Comparison of ENCODE assay signal across 1 cellular context in the genomic region with DNA sequence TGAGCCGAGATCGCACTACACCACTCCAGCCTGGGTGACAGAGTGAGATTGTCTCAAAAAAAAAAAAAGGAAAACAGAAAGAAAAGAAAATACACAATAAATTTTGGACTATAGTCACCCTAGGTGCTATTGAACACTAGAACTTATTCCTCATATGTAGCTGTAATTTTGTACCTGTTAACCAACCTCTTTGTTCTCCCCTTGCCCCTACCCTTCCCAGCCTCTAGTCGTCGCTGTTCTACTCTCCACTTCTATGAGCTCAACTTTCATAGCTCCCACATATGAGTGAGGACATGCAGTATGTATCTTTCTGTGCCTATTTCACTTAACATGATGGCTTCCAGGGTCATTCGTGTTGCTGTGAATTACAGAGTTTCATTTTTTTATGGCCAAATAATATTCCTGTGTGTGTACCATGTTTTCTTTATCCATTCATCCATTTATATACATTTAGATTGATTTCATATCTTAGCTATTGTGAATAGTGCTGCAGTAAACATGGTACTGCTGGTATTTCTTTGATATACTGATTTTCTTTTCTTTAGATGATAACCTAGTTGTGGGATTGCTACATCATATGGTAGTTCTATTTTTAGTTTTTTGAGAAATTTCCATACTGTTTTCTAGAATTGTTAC.
TF ChIP-seq lines count a peak whose summit lies in the region.

No MANE protein-coding gene starts in this region.

TF ChIP-seq in HepG2, 621 proteins besides CTCF, POLR2A, EP300 and RAD21:
- TF ChIP-seq MAZ (IDR thresholded peaks at IDR 0.05; ENCODE audit: borderline replicate concordance, low read depth, low read length) (0 out of 2 replicates have a peak, but pooled peaks have one; percentile 45), MAZ (CRISPR knock-in tag; IDR thresholded peaks at IDR 0.05; ENCODE audit: low read depth) (no peak), ZNF567 (CRISPR knock-in tag; IDR thresholded peaks at IDR 0.05; ENCODE audit: borderline replicate concordance) (no peak), ZBTB3 (CRISPR knock-in tag; IDR thresholded peaks at IDR 0.05; ENCODE audit: borderline replicate concordance, low read depth) (no peak), ZNF546 (CRISPR knock-in tag; conservative IDR thresholded peaks at IDR 0.05) (no peak), GATAD2A (CRISPR knock-in tag; IDR thresholded peaks at IDR 0.05) (0 out of 2 replicates have a peak, but pooled peaks have one; percentile 22), TOE1 (CRISPR knock-in tag; IDR thresholded peaks at IDR 0.05) (peak; percentile 36; the same call in 1 of the 2 replicates), ZFP90 (CRISPR knock-in tag; IDR thresholded peaks at IDR 0.05; ENCODE audit: borderline replicate concordance) (no peak), XRCC5 (optimal IDR thresholded peaks at IDR 0.05; ENCODE audit: low read length) (peak; percentile 62), STAG1 (CRISPR knock-in tag; IDR thresholded peaks at IDR 0.05) (peak; percentile 67), ZFYVE20 (CRISPR knock-in tag; IDR thresholded peaks at IDR 0.05; ENCODE audit: borderline replicate concordance, low read depth) (no peak), SRF (IDR thresholded peaks at IDR 0.05; ENCODE audit: low read depth, low read length) (no peak), AHR (CRISPR knock-in tag; IDR thresholded peaks at IDR 0.05) (no peak), ZNF17 (CRISPR knock-in tag; IDR thresholded peaks at IDR 0.05) (no peak), YEATS2 (CRISPR knock-in tag; IDR thresholded peaks at IDR 0.05; ENCODE audit: borderline replicate concordance) (no peak), CAMTA2 (CRISPR knock-in tag; IDR thresholded peaks at IDR 0.05; ENCODE audit: borderline replicate concordance) (no peak), ZNF839 (CRISPR knock-in tag; IDR thresholded peaks at IDR 0.05; ENCODE audit: borderline replicate concordance) (no peak), ATF1 (CRISPR knock-in tag; IDR thresholded peaks at IDR 0.05) (0 out of 2 replicates have a peak, but pooled peaks have one; percentile 30), ZIK1 (CRISPR knock-in tag; IDR thresholded peaks at IDR 0.05; ENCODE audit: borderline replicate concordance, low read depth) (no peak), ZNF251 (CRISPR knock-in tag; IDR thresholded peaks at IDR 0.05) (no peak), ZNF138 (CRISPR knock-in tag; IDR thresholded peaks at IDR 0.05; ENCODE audit: low read depth) (no peak), SMC3 (IDR thresholded peaks at IDR 0.05; ENCODE audit: low read length) (peak; percentile 69), NPAS2 (CRISPR knock-in tag; IDR thresholded peaks at IDR 0.05; ENCODE audit: borderline replicate concordance) (no peak)
- TF ChIP-seq, protein P1, sequence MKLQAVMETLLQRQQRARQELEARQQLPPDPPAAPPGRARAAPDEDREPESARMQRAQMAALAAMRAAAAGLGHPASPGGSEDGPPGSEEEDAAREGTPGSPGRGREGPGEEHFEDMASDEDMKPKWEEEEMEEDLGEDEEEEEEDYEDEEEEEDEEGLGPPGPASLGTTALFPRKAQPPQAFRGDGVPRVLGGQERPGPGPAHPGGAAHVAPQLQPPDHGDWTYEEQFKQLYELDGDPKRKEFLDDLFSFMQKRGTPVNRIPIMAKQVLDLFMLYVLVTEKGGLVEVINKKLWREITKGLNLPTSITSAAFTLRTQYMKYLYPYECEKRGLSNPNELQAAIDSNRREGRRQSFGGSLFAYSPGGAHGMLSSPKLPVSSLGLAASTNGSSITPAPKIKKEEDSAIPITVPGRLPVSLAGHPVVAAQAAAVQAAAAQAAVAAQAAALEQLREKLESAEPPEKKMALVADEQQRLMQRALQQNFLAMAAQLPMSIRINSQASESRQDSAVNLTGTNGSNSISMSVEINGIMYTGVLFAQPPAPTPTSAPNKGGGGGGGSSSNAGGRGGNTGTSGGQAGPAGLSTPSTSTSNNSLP (IDR thresholded peaks at IDR 0.05; ENCODE audit: low read depth, low read length): no peak
- TF ChIP-seq, protein P2, sequence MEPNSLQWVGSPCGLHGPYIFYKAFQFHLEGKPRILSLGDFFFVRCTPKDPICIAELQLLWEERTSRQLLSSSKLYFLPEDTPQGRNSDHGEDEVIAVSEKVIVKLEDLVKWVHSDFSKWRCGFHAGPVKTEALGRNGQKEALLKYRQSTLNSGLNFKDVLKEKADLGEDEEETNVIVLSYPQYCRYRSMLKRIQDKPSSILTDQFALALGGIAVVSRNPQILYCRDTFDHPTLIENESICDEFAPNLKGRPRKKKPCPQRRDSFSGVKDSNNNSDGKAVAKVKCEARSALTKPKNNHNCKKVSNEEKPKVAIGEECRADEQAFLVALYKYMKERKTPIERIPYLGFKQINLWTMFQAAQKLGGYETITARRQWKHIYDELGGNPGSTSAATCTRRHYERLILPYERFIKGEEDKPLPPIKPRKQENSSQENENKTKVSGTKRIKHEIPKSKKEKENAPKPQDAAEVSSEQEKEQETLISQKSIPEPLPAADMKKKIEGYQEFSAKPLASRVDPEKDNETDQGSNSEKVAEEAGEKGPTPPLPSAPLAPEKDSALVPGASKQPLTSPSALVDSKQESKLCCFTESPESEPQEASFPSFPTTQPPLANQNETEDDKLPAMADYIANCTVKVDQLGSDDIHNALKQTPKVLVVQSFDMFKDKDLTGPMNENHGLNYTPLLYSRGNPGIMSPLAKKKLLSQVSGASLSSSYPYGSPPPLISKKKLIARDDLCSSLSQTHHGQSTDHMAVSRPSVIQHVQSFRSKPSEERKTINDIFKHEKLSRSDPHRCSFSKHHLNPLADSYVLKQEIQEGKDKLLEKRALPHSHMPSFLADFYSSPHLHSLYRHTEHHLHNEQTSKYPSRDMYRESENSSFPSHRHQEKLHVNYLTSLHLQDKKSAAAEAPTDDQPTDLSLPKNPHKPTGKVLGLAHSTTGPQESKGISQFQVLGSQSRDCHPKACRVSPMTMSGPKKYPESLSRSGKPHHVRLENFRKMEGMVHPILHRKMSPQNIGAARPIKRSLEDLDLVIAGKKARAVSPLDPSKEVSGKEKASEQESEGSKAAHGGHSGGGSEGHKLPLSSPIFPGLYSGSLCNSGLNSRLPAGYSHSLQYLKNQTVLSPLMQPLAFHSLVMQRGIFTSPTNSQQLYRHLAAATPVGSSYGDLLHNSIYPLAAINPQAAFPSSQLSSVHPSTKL (CRISPR knock-in tag; IDR thresholded peaks at IDR 0.05): peak; percentile 22; the same call in 1 of the 2 replicates
- TF ChIP-seq, protein P3, sequence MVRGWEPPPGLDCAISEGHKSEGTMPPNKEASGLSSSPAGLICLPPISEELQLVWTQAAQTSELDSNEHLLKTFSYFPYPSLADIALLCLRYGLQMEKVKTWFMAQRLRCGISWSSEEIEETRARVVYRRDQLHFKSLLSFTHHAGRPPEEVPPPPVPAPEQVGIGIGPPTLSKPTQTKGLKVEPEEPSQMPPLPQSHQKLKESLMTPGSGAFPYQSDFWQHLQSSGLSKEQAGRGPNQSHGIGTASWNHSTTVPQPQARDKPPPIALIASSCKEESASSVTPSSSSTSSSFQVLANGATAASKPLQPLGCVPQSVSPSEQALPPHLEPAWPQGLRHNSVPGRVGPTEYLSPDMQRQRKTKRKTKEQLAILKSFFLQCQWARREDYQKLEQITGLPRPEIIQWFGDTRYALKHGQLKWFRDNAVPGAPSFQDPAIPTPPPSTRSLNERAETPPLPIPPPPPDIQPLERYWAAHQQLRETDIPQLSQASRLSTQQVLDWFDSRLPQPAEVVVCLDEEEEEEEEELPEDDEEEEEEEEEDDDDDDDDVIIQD (CRISPR knock-in tag; IDR thresholded peaks at IDR 0.05; ENCODE audit: low read depth): 0 out of 2 replicates have a peak, but pooled peaks have one; percentile 16
- TF ChIP-seq, protein P4, sequence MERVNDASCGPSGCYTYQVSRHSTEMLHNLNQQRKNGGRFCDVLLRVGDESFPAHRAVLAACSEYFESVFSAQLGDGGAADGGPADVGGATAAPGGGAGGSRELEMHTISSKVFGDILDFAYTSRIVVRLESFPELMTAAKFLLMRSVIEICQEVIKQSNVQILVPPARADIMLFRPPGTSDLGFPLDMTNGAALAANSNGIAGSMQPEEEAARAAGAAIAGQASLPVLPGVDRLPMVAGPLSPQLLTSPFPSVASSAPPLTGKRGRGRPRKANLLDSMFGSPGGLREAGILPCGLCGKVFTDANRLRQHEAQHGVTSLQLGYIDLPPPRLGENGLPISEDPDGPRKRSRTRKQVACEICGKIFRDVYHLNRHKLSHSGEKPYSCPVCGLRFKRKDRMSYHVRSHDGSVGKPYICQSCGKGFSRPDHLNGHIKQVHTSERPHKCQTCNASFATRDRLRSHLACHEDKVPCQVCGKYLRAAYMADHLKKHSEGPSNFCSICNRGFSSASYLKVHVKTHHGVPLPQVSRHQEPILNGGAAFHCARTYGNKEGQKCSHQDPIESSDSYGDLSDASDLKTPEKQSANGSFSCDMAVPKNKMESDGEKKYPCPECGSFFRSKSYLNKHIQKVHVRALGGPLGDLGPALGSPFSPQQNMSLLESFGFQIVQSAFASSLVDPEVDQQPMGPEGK (CRISPR knock-in tag; IDR thresholded peaks at IDR 0.05): 0 out of 2 replicates have a peak, but pooled peaks have one; percentile 13
- TF ChIP-seq, protein P5, sequence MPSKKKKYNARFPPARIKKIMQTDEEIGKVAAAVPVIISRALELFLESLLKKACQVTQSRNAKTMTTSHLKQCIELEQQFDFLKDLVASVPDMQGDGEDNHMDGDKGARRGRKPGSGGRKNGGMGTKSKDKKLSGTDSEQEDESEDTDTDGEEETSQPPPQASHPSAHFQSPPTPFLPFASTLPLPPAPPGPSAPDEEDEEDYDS (CRISPR knock-in tag; IDR thresholded peaks at IDR 0.05): 0 out of 2 replicates have a peak, but pooled peaks have one; percentile 9
- TF ChIP-seq, protein P6, sequence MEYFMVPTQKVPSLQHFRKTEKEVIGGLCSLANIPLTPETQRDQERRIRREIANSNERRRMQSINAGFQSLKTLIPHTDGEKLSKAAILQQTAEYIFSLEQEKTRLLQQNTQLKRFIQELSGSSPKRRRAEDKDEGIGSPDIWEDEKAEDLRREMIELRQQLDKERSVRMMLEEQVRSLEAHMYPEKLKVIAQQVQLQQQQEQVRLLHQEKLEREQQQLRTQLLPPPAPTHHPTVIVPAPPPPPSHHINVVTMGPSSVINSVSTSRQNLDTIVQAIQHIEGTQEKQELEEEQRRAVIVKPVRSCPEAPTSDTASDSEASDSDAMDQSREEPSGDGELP (IDR thresholded peaks at IDR 0.05; ENCODE audit: borderline replicate concordance, low read depth): no peak
TF ChIP-seq in HepG2: peak in this region for 11.
